In the genomic region with DNA sequence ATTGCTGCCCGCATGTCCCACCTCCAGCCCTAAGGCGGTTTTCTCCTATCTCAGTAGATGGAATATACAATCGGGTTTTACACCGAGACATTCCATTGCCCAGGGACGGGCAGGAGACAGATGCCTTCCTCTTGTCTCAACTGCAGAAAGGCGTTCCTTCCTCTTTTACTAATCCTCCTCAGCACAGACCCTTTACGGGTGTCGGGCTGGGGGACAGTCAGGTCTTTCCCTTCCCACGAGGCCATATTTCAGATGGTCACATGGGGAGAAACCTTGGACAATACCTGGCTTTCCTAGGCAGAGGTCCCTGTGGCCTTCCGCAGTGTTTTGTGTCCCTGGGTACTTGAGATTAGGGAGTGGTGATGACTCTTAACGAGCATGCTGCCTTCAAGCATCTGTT, we compare ENCODE assay signal across 3 cellular contexts. TPM values are rescaled to one million over a fixed set of nuclear protein-coding genes. Genes with fewer than 3 reads are reported as not detected.
"Had no signal": no experiment of that assay in that cellular context is flagged by ENCODE, and none has a peak within 500 bp of the region (broad histone marks: within the 10 kb centered on the region; RNA-seq: fewer than 3 reads in every experiment).

No MANE protein-coding gene starts in this region.

RNA-seq across cellular contexts. Expression of a gene that starts 1.4 kb away (rescaled TPM):
- total RNA-seq: M059J, PC-9, RPMI7951 had no signal
